In genomic region chr18:5073026-5073944, GRCh38 we compare ENCODE assay signal across 8 cellular contexts.
DNase-seq lines count a peak whose midpoint lies in the region; ATAC-seq and TF ChIP-seq lines count a peak whose summit lies in the region.

No MANE protein-coding gene starts in this region.

- H3K4me3 ChIP-seq in AG10803 (ENCODE audit: low read length) (no peak overlapping the region), transverse colon (no peak overlapping the region)

- TF ChIP-seq CTCF in AG10803 (conservative IDR thresholded peaks at IDR 0.05; ENCODE audit: low read length), result peak; percentile 53
- peak; percentile 60 for TF ChIP-seq CTCF in GM12873 (IDR thresholded peaks at IDR 0.05; ENCODE audit: insufficient read depth, low read depth, low read length, missing control alignments)
- TF ChIP-seq CTCF in transverse colon (IDR thresholded peaks at IDR 0.05), result peak; percentile 34 to 58 (median 45)

- no peaks in the 10 kb centered on the region for H3K4me1 ChIP-seq in transverse colon

- no peaks in the 10 kb centered on the region for H3K9me3 Mint-ChIP-seq in activated naive CD4-positive, alpha-beta T cell treated with anti-CD3 and anti-CD28 coated beads, Interleukin-2, amount 50 U/mL, for 72 hours

- in situ Hi-C loops in transverse colon (cut with MboI; ENCODE audit: low pct_ligation_motif_present in 1 of 4, low pct_unique_long_range_greater_than_20kb in 1 of 4, low sequenced_read_pairs in 3 of 4), result loop anchor here in 3 of 4 donors (25.0 kb wide), 2 partner anchors 789 to 961 kb away; no protein-coding TSS in a partner anchor

- H3K36me3 ChIP-seq in transverse colon, result no peaks in the 10 kb centered on the region

- WGBS in transverse colon (ENCODE audit: low coverage in 1 of 2), 2 donors, result 11 to 35% methylated on average over 3 to 9 of the region's 9 CpGs

- no peaks in the 10 kb centered on the region for H3K36me3 Mint-ChIP-seq in activated naive CD4-positive, alpha-beta T cell treated with anti-CD3 and anti-CD28 coated beads, Interleukin-2, amount 50 U/mL, for 72 hours

- ATAC-seq in HG02981 (IDR thresholded peaks at IDR 0.05; ENCODE audit: unreplicated experiment), result peak; percentile 48
- ATAC-seq in activated naive CD4-positive, alpha-beta T cell treated with anti-CD3 and anti-CD28 coated beads, Interleukin-2, amount 50 U/mL, for 72 hours, result peak; percentile 51 to 77

- DNase-seq in AG10803 (ENCODE audit: low read depth) (peak; percentile 18), NCI-H345 (lab: John Stamatoyannopoulos, UW) (peak; percentile 69), iPS-NIHi11 (ENCODE audit: low spot score) (peak; percentile 33), transverse colon (peak; percentile 32), GM19238 (ENCODE audit: insufficient read length, low spot score) (no peak)
- peak in 1 of 2 donors; percentile 17 for DNase-seq in activated naive CD4-positive, alpha-beta T cell treated with anti-CD3 and anti-CD28 coated beads, Interleukin-2, amount 50 U/mL, for 72 hours (ENCODE audit: low spot score in 2 of 2)

- H3K27me3 ChIP-seq in transverse colon, result no peaks in the 10 kb centered on the region

- intact Hi-C loops in transverse colon (cut with DNase I; ENCODE audit: low total_unique reads), result no loop called here

- TF ChIP-seq EP300 in transverse colon (IDR thresholded peaks at IDR 0.05; ENCODE audit: low read depth), result no peak

- H3K27ac Mint-ChIP-seq in activated naive CD4-positive, alpha-beta T cell treated with anti-CD3 and anti-CD28 coated beads, Interleukin-2, amount 50 U/mL, for 72 hours, result no peak overlapping the region

- TF ChIP-seq POLR2A in transverse colon (IDR thresholded peaks at IDR 0.05), result no peak

- no peak overlapping the region for H3K27ac ChIP-seq in transverse colon

- H3K9me3 ChIP-seq in transverse colon, result no peaks in the 10 kb centered on the region
